25 cellular contexts compared by ENCODE assay signal in the genomic region with DNA sequence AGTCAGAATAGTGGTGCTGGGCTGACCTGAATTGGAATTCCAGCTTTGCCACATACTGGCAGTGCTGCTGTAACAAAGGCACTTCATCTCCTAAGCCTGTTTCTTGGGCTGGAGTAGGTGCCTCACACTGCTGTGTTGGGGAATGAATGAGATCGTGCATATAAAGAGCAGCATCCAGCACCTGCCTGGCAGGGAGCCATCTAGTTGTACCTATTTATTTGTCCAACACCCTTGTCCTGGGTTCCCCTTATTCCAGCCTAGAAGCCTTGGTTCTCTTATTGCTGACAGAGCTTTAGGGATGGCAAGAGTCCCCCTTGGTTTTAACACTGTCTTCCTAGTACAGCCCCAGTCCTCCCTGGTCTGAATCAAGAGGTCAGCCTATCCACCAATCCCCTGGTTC.
"Had no signal": no experiment of that assay in that cellular context is flagged by ENCODE, and none has a peak within 500 bp of the region (broad histone marks: within the 10 kb centered on the region; RNA-seq: fewer than 3 reads in every experiment).

No MANE protein-coding gene starts in this region.

- H3K9me3 Mint-ChIP-seq: activated B cell treated with CpG ODN at 0.5 μM for 24 hours; activated CD4-positive, alpha-beta memory T cell treated with anti-CD3 and anti-CD28 coated beads, Interleukin-2, amount 10 ng/mL, durations not matched to agents 7 days and 5 days; activated naive CD4-positive, alpha-beta T cell treated with anti-CD3 and anti-CD28 coated beads for 36 hours; activated naive CD8-positive, alpha-beta T cell treated with anti-CD3 and anti-CD28 coated beads, Interleukin-2, amount 10 ng/mL, durations not matched to agents 7 days and 5 days; activated T-cell treated with anti-CD3 and anti-CD28 coated beads, Interleukin-2, amount 50 U/mL, for 72 hours; memory B cell; natural killer cell treated with Interleukin-12 subunit alpha and Interleukin-12 subunit beta and Interleukin-15 and Interleukin-18, amount 100 ng/mL, for 72 hours; stimulated activated naive CD8-positive, alpha-beta T cell treated with anti-CD3 and anti-CD28 coated beads, Interleukin-15, Interleukin-2, amounts not matched to agents 100 ng/mL and 50 ng/mL, for 24 hours had no signal

- H3K27me3 ChIP-seq: breast epithelium, heart left ventricle, neutrophil, ovary, right atrium auricular region, spleen, tibial artery had no signal

- H3K27ac ChIP-seq: breast epithelium, coronary artery, epithelial cell of prostate, heart left ventricle, neutrophil, ovary, psoas muscle, right atrium auricular region, spleen, tibial artery had no signal

- H3K9me3 ChIP-seq: breast epithelium, heart left ventricle, neutrophil, ovary, psoas muscle, right atrium auricular region, spleen, tibial artery had no signal

- H3K4me3 Mint-ChIP-seq: activated B cell treated with CpG ODN at 0.5 μM for 24 hours; activated CD4-positive, alpha-beta memory T cell treated with anti-CD3 and anti-CD28 coated beads, Interleukin-2, amount 10 ng/mL, durations not matched to agents 7 days and 5 days; activated naive CD4-positive, alpha-beta T cell treated with anti-CD3 and anti-CD28 coated beads for 36 hours; activated naive CD8-positive, alpha-beta T cell treated with anti-CD3 and anti-CD28 coated beads, Interleukin-2, amount 10 ng/mL, durations not matched to agents 7 days and 5 days; activated T-cell treated with anti-CD3 and anti-CD28 coated beads, Interleukin-2, amount 50 U/mL, for 72 hours; memory B cell; natural killer cell treated with Interleukin-12 subunit alpha and Interleukin-12 subunit beta and Interleukin-15 and Interleukin-18, amount 100 ng/mL, for 72 hours; stimulated activated naive CD8-positive, alpha-beta T cell treated with anti-CD3 and anti-CD28 coated beads, Interleukin-15, Interleukin-2, amounts not matched to agents 100 ng/mL and 50 ng/mL, for 24 hours had no signal

- H3K4me1 ChIP-seq: breast epithelium, right atrium auricular region had no signal

- H3K27me3 Mint-ChIP-seq: activated CD4-positive, alpha-beta memory T cell treated with anti-CD3 and anti-CD28 coated beads, Interleukin-2, amount 10 ng/mL, durations not matched to agents 7 days and 5 days; stimulated activated naive CD8-positive, alpha-beta T cell treated with anti-CD3 and anti-CD28 coated beads, Interleukin-15, Interleukin-2, amounts not matched to agents 100 ng/mL and 50 ng/mL, for 24 hours had no signal

- H3K4me1 Mint-ChIP-seq: activated B cell treated with CpG ODN at 0.5 μM for 24 hours; activated CD4-positive, alpha-beta memory T cell treated with anti-CD3 and anti-CD28 coated beads, Interleukin-2, amount 10 ng/mL, durations not matched to agents 7 days and 5 days; activated naive CD8-positive, alpha-beta T cell treated with anti-CD3 and anti-CD28 coated beads, Interleukin-2, amount 10 ng/mL, durations not matched to agents 7 days and 5 days; memory B cell had no signal

- H3K36me3 ChIP-seq: breast epithelium, neutrophil, ovary, right atrium auricular region, spleen, tibial artery had no signal

- H3K36me3 Mint-ChIP-seq: activated naive CD8-positive, alpha-beta T cell treated with anti-CD3 and anti-CD28 coated beads, Interleukin-2, amount 10 ng/mL, durations not matched to agents 7 days and 5 days; memory B cell; natural killer cell treated with Interleukin-12 subunit alpha and Interleukin-12 subunit beta and Interleukin-15 and Interleukin-18, amount 100 ng/mL, for 72 hours had no signal

- DNase-seq: activated B cell treated with CpG ODN at 0.5 μM for 24 hours; activated CD4-positive, alpha-beta memory T cell treated with anti-CD3 and anti-CD28 coated beads, Interleukin-2, amount 10 ng/mL, durations not matched to agents 7 days and 5 days; activated CD4-positive, alpha-beta T cell treated with anti-CD3 and anti-CD28 coated beads for 48 hours; activated effector memory CD4-positive, alpha-beta T cell treated with Interleukin-2 at 50 U/mL for 16 hours; activated naive CD4-positive, alpha-beta T cell treated with anti-CD3 and anti-CD28 coated beads for 36 hours; activated naive CD8-positive, alpha-beta T cell treated with anti-CD3 and anti-CD28 coated beads, Interleukin-2, amount 10 ng/mL, durations not matched to agents 7 days and 5 days; activated T-cell treated with anti-CD3 and anti-CD28 coated beads, Interleukin-2, amount 50 U/mL, for 72 hours; amniotic stem cell; heart left ventricle; islet precursor cell; left cardiac atrium; ovary; psoas muscle; spleen; stimulated activated CD4-positive, alpha-beta T cell treated with anti-CD3 and anti-CD28 coated beads, Interleukin-4, amount 100 ng/mL, for 24 hours; T1000; tibial artery had no signal

- H3K4me3 ChIP-seq: breast epithelium, coronary artery, heart left ventricle, ovary, psoas muscle, right atrium auricular region, spleen, tibial artery had no signal

- H3K27ac Mint-ChIP-seq: activated B cell treated with CpG ODN at 0.5 μM for 24 hours; activated CD4-positive, alpha-beta memory T cell treated with anti-CD3 and anti-CD28 coated beads, Interleukin-2, amount 10 ng/mL, durations not matched to agents 7 days and 5 days; activated naive CD4-positive, alpha-beta T cell treated with anti-CD3 and anti-CD28 coated beads for 36 hours; activated naive CD8-positive, alpha-beta T cell treated with anti-CD3 and anti-CD28 coated beads, Interleukin-2, amount 10 ng/mL, durations not matched to agents 7 days and 5 days; activated T-cell treated with anti-CD3 and anti-CD28 coated beads, Interleukin-2, amount 50 U/mL, for 72 hours; memory B cell; natural killer cell treated with Interleukin-12 subunit alpha and Interleukin-12 subunit beta and Interleukin-15 and Interleukin-18, amount 100 ng/mL, for 72 hours; stimulated activated naive CD8-positive, alpha-beta T cell treated with anti-CD3 and anti-CD28 coated beads, Interleukin-15, Interleukin-2, amounts not matched to agents 100 ng/mL and 50 ng/mL, for 24 hours had no signal

- ATAC-seq: activated T-cell treated with anti-CD3 and anti-CD28 coated beads, Interleukin-2, amount 50 U/mL, for 72 hours; heart left ventricle; left cardiac atrium; natural killer cell treated with Interleukin-12 subunit alpha and Interleukin-12 subunit beta and Interleukin-15 and Interleukin-18, amount 100 ng/mL, for 72 hours; psoas muscle had no signal
